23 cellular contexts compared by ENCODE assay signal in genomic region chr11:3990406-3990805, GRCh38.
DNase-seq lines count a peak whose midpoint lies in the region; ATAC-seq, FAIRE-seq and TF ChIP-seq lines count a peak whose summit lies in the region.
"Had no signal": no experiment of that assay in that cellular context is flagged by ENCODE, and none has a peak within 500 bp of the region (broad histone marks: within the 10 kb centered on the region; RNA-seq: fewer than 3 reads in every experiment).

No MANE protein-coding gene starts in this region.

- H3K27ac Mint-ChIP-seq in activated T-cell treated with anti-CD3 and anti-CD28 coated beads, Interleukin-2, amount 50 U/mL, for 72 hours = peak overlapping the region; percentile 10
- H3K27ac Mint-ChIP-seq in activated T-helper 1 cell treated with anti-CD3 and anti-CD28 coated beads, Interleukin-12 subunit alpha, Interleukin-12 subunit beta, Interleukin-2, Interleukin-4 antibody, amounts not matched to agents 30 ng/mL and 10 ng/mL and 1 ng/mL, durations not matched to agents 14 hours and 24 hours and 36 hours = no peak overlapping the region
- H3K27ac Mint-ChIP-seq in naive thymus-derived CD8-positive, alpha-beta T cell = peak overlapping the region in 9 of 10 donors; percentile 52 to 95 (median 82)
- H3K27ac Mint-ChIP-seq: stimulated activated effector memory CD8-positive, alpha-beta T cell treated with anti-CD3 and anti-CD28 coated beads, Interleukin-12 subunit alpha, Interleukin-12 subunit beta, amount 100 ng/mL, for 72 hours had no signal

- peaks cover 61% of the 10 kb centered on the region for H3K4me1 Mint-ChIP-seq in activated T-cell treated with anti-CD3 and anti-CD28 coated beads, Interleukin-2, amount 50 U/mL, for 72 hours (ENCODE audit: low read depth)
- peaks cover 52% of the 10 kb centered on the region for H3K4me1 Mint-ChIP-seq in activated T-helper 1 cell treated with anti-CD3 and anti-CD28 coated beads, Interleukin-12 subunit alpha, Interleukin-12 subunit beta, Interleukin-2, Interleukin-4 antibody, amounts not matched to agents 30 ng/mL and 10 ng/mL and 1 ng/mL, durations not matched to agents 14 hours and 24 hours and 36 hours (ENCODE audit: low read depth)
- H3K4me1 Mint-ChIP-seq in naive thymus-derived CD8-positive, alpha-beta T cell = peaks cover 30 to 84% (median 81%) of the 10 kb centered on the region in 4 donors
- H3K4me1 Mint-ChIP-seq: neural crest cell had no signal

- H3K9me3 Mint-ChIP-seq in activated T-cell treated with anti-CD3 and anti-CD28 coated beads, Interleukin-2, amount 50 U/mL, for 72 hours = peaks cover 8 to 13% of the 10 kb centered on the region in 2 donors
- peaks cover 31% of the 10 kb centered on the region for H3K9me3 Mint-ChIP-seq in activated T-helper 1 cell treated with anti-CD3 and anti-CD28 coated beads, Interleukin-12 subunit alpha, Interleukin-12 subunit beta, Interleukin-2, Interleukin-4 antibody, amounts not matched to agents 30 ng/mL and 10 ng/mL and 1 ng/mL, durations not matched to agents 14 hours and 24 hours and 36 hours
- H3K9me3 Mint-ChIP-seq in naive thymus-derived CD8-positive, alpha-beta T cell = peaks cover 3 to 19% (median 11%) of the 10 kb centered on the region in 9 donors

- no peaks in the 10 kb centered on the region for H3K27me3 Mint-ChIP-seq in activated T-cell treated with anti-CD3 and anti-CD28 coated beads, Interleukin-2, amount 50 U/mL, for 72 hours (ENCODE audit: low read depth)
- H3K27me3 Mint-ChIP-seq in activated T-helper 1 cell treated with anti-CD3 and anti-CD28 coated beads, Interleukin-12 subunit alpha, Interleukin-12 subunit beta, Interleukin-2, Interleukin-4 antibody, amounts not matched to agents 30 ng/mL and 10 ng/mL and 1 ng/mL, durations not matched to agents 14 hours and 24 hours and 36 hours (ENCODE audit: insufficient read depth) = no peaks in the 10 kb centered on the region
- H3K27me3 Mint-ChIP-seq in naive thymus-derived CD8-positive, alpha-beta T cell = no peaks in the 10 kb centered on the region

- peak overlapping the region; percentile 31 to 60 for H3K4me3 Mint-ChIP-seq in activated T-cell treated with anti-CD3 and anti-CD28 coated beads, Interleukin-2, amount 50 U/mL, for 72 hours
- peak overlapping the region; percentile 6 for H3K4me3 Mint-ChIP-seq in activated T-helper 1 cell treated with anti-CD3 and anti-CD28 coated beads, Interleukin-12 subunit alpha, Interleukin-12 subunit beta, Interleukin-2, Interleukin-4 antibody, amounts not matched to agents 30 ng/mL and 10 ng/mL and 1 ng/mL, durations not matched to agents 14 hours and 24 hours and 36 hours
- H3K4me3 Mint-ChIP-seq in naive thymus-derived CD8-positive, alpha-beta T cell = peak overlapping the region in 9 of 10 donors; percentile 36 to 78 (median 65)
- H3K4me3 Mint-ChIP-seq: neural crest cell; stimulated activated effector memory CD8-positive, alpha-beta T cell treated with anti-CD3 and anti-CD28 coated beads, Interleukin-12 subunit alpha, Interleukin-12 subunit beta, amount 100 ng/mL, for 72 hours had no signal

- DNase-seq in activated T-cell treated with anti-CD3 and anti-CD28 coated beads, Interleukin-2, amount 50 U/mL, for 72 hours = no peak
- DNase-seq in activated T-cell treated with anti-CD3 and anti-CD28 coated beads for 4 hours (no peak), H54 (ENCODE audit: insufficient read length, low spot score) (no peak), NOMO-1 treated with dmso at 0.1 percent for 144 hours (lab: John Stamatoyannopoulos, UW; ENCODE audit: unreplicated experiment) (no peak), NCI-H2227 treated with DMSO at 0.1 percent for 48 hours (lab: John Stamatoyannopoulos, UW) (no peak)
- no peak for DNase-seq in activated T-helper 1 cell treated with anti-CD3 and anti-CD28 coated beads, Interleukin-12 subunit alpha, Interleukin-12 subunit beta, Interleukin-2, Interleukin-4 antibody, amounts not matched to agents 30 ng/mL and 10 ng/mL and 1 ng/mL, durations not matched to agents 14 hours and 24 hours and 36 hours (ENCODE audit: low spot score)
- no peak for DNase-seq in naive thymus-derived CD8-positive, alpha-beta T cell
- DNase-seq: activated CD4-positive, alpha-beta T cell treated with anti-CD3 and anti-CD28 coated beads, Interleukin-2, amount 50 U/mL, for 48 hours; caudate nucleus; erythroblast; Karpas-422; NCI-H1417; NCI-H2029 treated with DMSO at 0.1 percent for 48 hours; NCI-H526; pancreas; Right ventricle myocardium superior; T1000; upper lobe of left lung had no signal

- H3K36me3 Mint-ChIP-seq in activated T-cell treated with anti-CD3 and anti-CD28 coated beads, Interleukin-2, amount 50 U/mL, for 72 hours (ENCODE audit: insufficient read depth in 2 of 2) = peaks cover 17 to 35% of the 10 kb centered on the region in 2 donors
- H3K36me3 Mint-ChIP-seq in activated T-helper 1 cell treated with anti-CD3 and anti-CD28 coated beads, Interleukin-12 subunit alpha, Interleukin-12 subunit beta, Interleukin-2, Interleukin-4 antibody, amounts not matched to agents 30 ng/mL and 10 ng/mL and 1 ng/mL, durations not matched to agents 14 hours and 24 hours and 36 hours (ENCODE audit: low read depth) = peaks cover 34% of the 10 kb centered on the region
- peaks cover 16% of the 10 kb centered on the region in 3 donors for H3K36me3 Mint-ChIP-seq in naive thymus-derived CD8-positive, alpha-beta T cell
- H3K36me3 Mint-ChIP-seq: stimulated activated effector memory CD8-positive, alpha-beta T cell treated with anti-CD3 and anti-CD28 coated beads, Interleukin-12 subunit alpha, Interleukin-12 subunit beta, amount 100 ng/mL, for 72 hours had no signal

- no peak for TF ChIP-seq POLR2A in H54 (IDR thresholded peaks at IDR 0.05; ENCODE audit: low read depth, low read length)

- POLR2A ChIA-PET in naive thymus-derived CD8-positive, alpha-beta T cell (lab: Charles Lee) = interaction anchor here (0.6 to 1.9 kb wide), 4 partner anchors 17 to 152 kb away, joined by 3 to 16 read pairs (median 8); partner anchors contain the start of gene STIM1

- FAIRE-seq in H54 (lab: Jason Lieb, UNC) = peak; percentile 75
- FAIRE-seq: HepG2, pancreas had no signal

- peak in 1 of 2 donors; percentile 33 for ATAC-seq in activated T-cell treated with anti-CD3 and anti-CD28 coated beads, Interleukin-2, amount 50 U/mL, for 72 hours (replicated peaks in 1 of 2)
- no peak for ATAC-seq in naive thymus-derived CD8-positive, alpha-beta T cell
- ATAC-seq: HepG2, Panc1, pancreas, SK-N-SH treated with all-trans-retinoic acid at 6 μM for 48 hours had no signal

- intact Hi-C loops in activated T-helper 1 cell treated with anti-CD3 and anti-CD28 coated beads, Interleukin-12 subunit alpha, Interleukin-12 subunit beta, Interleukin-2, Interleukin-4 antibody, amounts not matched to agents 30 ng/mL and 10 ng/mL and 1 ng/mL, durations not matched to agents 14 hours and 24 hours and 36 hours (cut with micrococcal nuclease) = loop anchor here (1.0 to 5.0 kb wide), 2 partner anchors 67 to 136 kb away; no protein-coding TSS in a partner anchor

Comparison
In these comparisons a context has a peak if more than half of its experiments do, and no peak if none do; other contexts are left out.
1. H3K4me3 Mint-ChIP-seq: peak in every context shown above with its lines; median percentile 65 in naive thymus-derived CD8-positive, alpha-beta T cell; 46 in activated T-cell treated with anti-CD3 and anti-CD28 coated beads, Interleukin-2, amount 50 U/mL, for 72 hours; 6 in activated T-helper 1 cell treated with anti-CD3 and anti-CD28 coated beads, Interleukin-12 subunit alpha, Interleukin-12 subunit beta, Interleukin-2, Interleukin-4 antibody, amounts not matched to agents 30 ng/mL and 10 ng/mL and 1 ng/mL, durations not matched to agents 14 hours and 24 hours and 36 hours.